36 cellular contexts compared by ENCODE assay signal in genomic region chr1:225412803-225413338, GRCh38. TPM values are rescaled to one million over a fixed set of nuclear protein-coding genes. Genes with fewer than 3 reads are reported as not detected.
DNase-seq lines count a peak whose midpoint lies in the region; ATAC-seq, FAIRE-seq and TF ChIP-seq lines count a peak whose summit lies in the region.
"Had no signal": no experiment of that assay in that cellular context is flagged by ENCODE, and none has a peak within 500 bp of the region (broad histone marks: within the 10 kb centered on the region; RNA-seq: fewer than 3 reads in every experiment).

No MANE protein-coding gene starts in this region.

- H3K4me3 ChIP-seq in K562 (no peak overlapping the region), pancreas (peak overlapping the region in 1 of 4 donors; percentile 13)
- H3K4me3 ChIP-seq: gastroesophageal sphincter, testis had no signal

- H3K27ac ChIP-seq in 22Rv1 (peak overlapping the region; percentile 80), K562 (ENCODE audit: extremely low read depth, low read depth, low read length) (no peak overlapping the region), pancreas (peak overlapping the region; percentile 40 to 81 (median 65))
- H3K27ac ChIP-seq: KMS-11, testis had no signal

- H3K36me3 ChIP-seq in K562 (ENCODE audit: control insufficient read depth, insufficient read depth, low read length) = peaks cover 99% of the 10 kb centered on the region
- peaks cover 0 to 14% (median 5%) of the 10 kb centered on the region in 3 donors for H3K36me3 ChIP-seq in pancreas

- H3K27ac Mint-ChIP-seq in activated naive CD4-positive, alpha-beta T cell treated with anti-CD3 and anti-CD28 coated beads, Interleukin-2, amount 50 U/mL, for 72 hours = no peak overlapping the region
- H3K27ac Mint-ChIP-seq in T-helper 17 cell (no peak overlapping the region), CD14-positive monocyte (no peak overlapping the region)
- H3K27ac Mint-ChIP-seq: activated T-cell treated with anti-CD3 and anti-CD28 coated beads, Interleukin-2, amount 50 U/mL, for 72 hours; brain; CD4-positive, alpha-beta memory T cell had no signal

- FAIRE-seq in K562 (lab: Jason Lieb, UNC) (no peak), pancreas (lab: Jason Lieb, UNC) (no peak)
- FAIRE-seq: H1, urothelium cell line had no signal

- no peak for TF ChIP-seq POLR2A in K562 (conservative IDR thresholded peaks at IDR 0.05)

- no peaks in the 10 kb centered on the region for H3K9me3 ChIP-seq in K562 (replicated peaks; ENCODE audit: control insufficient read depth, insufficient read depth, low read depth, low read length)
- no peaks in the 10 kb centered on the region for H3K9me3 ChIP-seq in pancreas
- no peaks in the 10 kb centered on the region for H3K9me3 ChIP-seq in T-helper 17 cell (ENCODE audit: control insufficient read depth, low read length, poor library complexity, severe bottlenecking)
- H3K9me3 ChIP-seq: gastroesophageal sphincter, testis had no signal

- H3K4me3 Mint-ChIP-seq in T-helper 17 cell (no peak overlapping the region), CD14-positive monocyte (no peak overlapping the region)
- H3K4me3 Mint-ChIP-seq: activated T-cell treated with anti-CD3 and anti-CD28 coated beads, Interleukin-2, amount 50 U/mL, for 72 hours; brain; CD4-positive, alpha-beta memory T cell; immature natural killer cell; naive thymus-derived CD8-positive, alpha-beta T cell had no signal

- no peak for ATAC-seq in K562
- peak; percentile 93 for ATAC-seq in left lobe of liver
- ATAC-seq in pancreas = peak; percentile 88 to 93 (median 90)
- ATAC-seq in activated naive CD4-positive, alpha-beta T cell treated with anti-CD3 and anti-CD28 coated beads, Interleukin-2, amount 50 U/mL, for 72 hours = no peak
- ATAC-seq in T-helper 17 cell = no peak
- ATAC-seq: activated CD4-positive, CD25-positive, alpha-beta regulatory T cell treated with anti-CD3 and anti-CD28 coated beads, Interleukin-2, amount 50 U/mL, for 24 hours; activated T-cell treated with anti-CD3 and anti-CD28 coated beads, Interleukin-2, amount 50 U/mL, for 72 hours; gastroesophageal sphincter; naive thymus-derived CD8-positive, alpha-beta T cell; PC-3; Right ventricle myocardium inferior; SK-N-SH treated with all-trans-retinoic acid at 6 μM for 48 hours; stimulated activated naive CD8-positive, alpha-beta T cell treated with anti-CD3 and anti-CD28 coated beads, Interleukin-15, Interleukin-2, amounts not matched to agents 100 U/mL and 50 U/mL, for 24 hours had no signal

- 96% methylated on average over 10 of the region's 10 CpGs for WGBS in K562 (ENCODE audit: insufficient coverage, low coverage, missing lambda C conversion rate)
- 16 to 18% methylated on average over 10 of the region's 10 CpGs for WGBS in pancreas, 2 donors

- no peak for TF ChIP-seq RAD21 in K562 (CRISPR knock-in tag; conservative IDR thresholded peaks at IDR 0.05 in 1 of 2, IDR thresholded peaks at IDR 0.05 in 1 of 2)

- peaks cover 70% of the 10 kb centered on the region for H3K79me2 ChIP-seq in K562 (ENCODE audit: control insufficient read depth, insufficient read depth, low read length)

- H3K4me1 Mint-ChIP-seq in T-helper 17 cell (peaks cover 14% of the 10 kb centered on the region), CD14-positive monocyte (peaks cover 25% of the 10 kb centered on the region)

- CTCF ChIA-PET in K562 (lab: Yijun Ruan, JAX; ENCODE audit: low intra/inter-chr PET ratio) = interaction anchor here (0.5 kb wide), 1 partner anchor 317 kb away, joined by 3 read pairs; no protein-coding TSS in a partner anchor

- H3K27me3 ChIP-seq in K562 (ENCODE audit: control insufficient read depth in 2 of 2, insufficient read depth in 2 of 2, low read length in 2 of 2) = no peaks in the 10 kb centered on the region
- H3K27me3 ChIP-seq in pancreas = no peaks in the 10 kb centered on the region
- H3K27me3 ChIP-seq: gastroesophageal sphincter, testis had no signal

- H3K9me1 ChIP-seq in K562 (ENCODE audit: control insufficient read depth, insufficient read depth, low read length) = no peaks in the 10 kb centered on the region

- H4K20me1 ChIP-seq in K562 (replicated peaks; ENCODE audit: control insufficient read depth, insufficient read depth, low read length) = no peaks in the 10 kb centered on the region; the same call in 1 of the 2 replicates

- peaks cover 9 to 43% of the 10 kb centered on the region in 2 donors for H3K36me3 Mint-ChIP-seq in activated naive CD4-positive, alpha-beta T cell treated with anti-CD3 and anti-CD28 coated beads, Interleukin-2, amount 50 U/mL, for 72 hours
- H3K36me3 Mint-ChIP-seq in T-helper 17 cell (ENCODE audit: low read depth) (peaks cover 7% of the 10 kb centered on the region), CD14-positive monocyte (peaks cover 90 to 94% of the 10 kb centered on the region in 2 donors)

- POLR2A ChIA-PET in K562 (lab: Yijun Ruan, JAX) = interaction anchor here (0.9 to 2.8 kb wide), 4 partner anchors 9 to 14 kb away, joined by 3 to 14 read pairs (median 12); no protein-coding TSS in a partner anchor

- no peak for TF ChIP-seq CTCF in 22Rv1 (IDR thresholded peaks at IDR 0.05)
- TF ChIP-seq CTCF in K562 (IDR thresholded peaks at IDR 0.05 in 2 of 3, conservative IDR thresholded peaks at IDR 0.05 in 1 of 3; ENCODE audit: insufficient read depth in 2 of 3, low read depth in 1 of 3, low read length in 3 of 3) = no peak
- TF ChIP-seq CTCF in pancreas (IDR thresholded peaks at IDR 0.05) = no peak
- no peak for TF ChIP-seq CTCF in CD14-positive monocyte (IDR thresholded peaks at IDR 0.05)

- H3K9me3 Mint-ChIP-seq in activated naive CD4-positive, alpha-beta T cell treated with anti-CD3 and anti-CD28 coated beads, Interleukin-2, amount 50 U/mL, for 72 hours = no peaks in the 10 kb centered on the region
- H3K9me3 Mint-ChIP-seq in CD14-positive monocyte = no peaks in the 10 kb centered on the region
- H3K9me3 Mint-ChIP-seq: activated T-cell treated with anti-CD3 and anti-CD28 coated beads, Interleukin-2, amount 50 U/mL, for 72 hours; brain; CD4-positive, alpha-beta memory T cell; immature natural killer cell; naive thymus-derived CD8-positive, alpha-beta T cell had no signal

- no peak for DNase-seq in K562 (ENCODE audit: extremely low read depth in 1 of 4, low spot score in 3 of 4)
- DNase-seq in left lobe of liver (ENCODE audit: low spot score) = peak; percentile 91
- DNase-seq in pancreas = peak in 5 of 6 donors; percentile 73 to 79 (median 75)
- DNase-seq in activated naive CD4-positive, alpha-beta T cell treated with anti-CD3 and anti-CD28 coated beads, Interleukin-2, amount 50 U/mL, for 72 hours (ENCODE audit: low spot score in 2 of 2) = no peak
- no peak for DNase-seq in T-helper 17 cell
- no peak for DNase-seq in CD14-positive monocyte (ENCODE audit: low spot score)
- DNase-seq in NCI-H2227 treated with DMSO at 0.1 percent for 48 hours (lab: John Stamatoyannopoulos, UW) = no peak
- DNase-seq: 8988T; activated CD4-positive, alpha-beta T cell treated with anti-CD3 and anti-CD28 coated beads, Interleukin-2, amount 50 U/mL, for 48 hours; activated naive CD4-positive, alpha-beta T cell treated with Interleukin-2 at 50 U/mL for 16 hours; activated T-cell treated with anti-CD3 and anti-CD28 coated beads, Interleukin-2, amount 50 U/mL, for 72 hours; CD4-positive, alpha-beta memory T cell; dermis blood vessel endothelial cell; immature natural killer cell; midbrain; naive thymus-derived CD8-positive, alpha-beta T cell; NCI-H1417; NCI-H2081 treated with DMSO at 0.1 percent for 48 hours; NCI-H226; NCI-H69; occipital lobe; PC-3; retina; stimulated activated CD4-positive, alpha-beta T cell treated with anti-CD3 and anti-CD28 coated beads, Interleukin-1b, Interleukin-23, amount 100 ng/mL, for 48 hours; stimulated activated naive CD8-positive, alpha-beta T cell treated with anti-CD3 and anti-CD28 coated beads, Interleukin-15, Interleukin-2, amounts not matched to agents 100 U/mL and 50 U/mL, for 24 hours; T-helper 2 cell; testis had no signal

- intact Hi-C loops in K562 (cut with micrococcal nuclease) = no loop called here
- intact Hi-C loops in pancreas (cut with DNase I) = no loop called here
- intact Hi-C loops in CD14-positive monocyte (cut with micrococcal nuclease) = no loop called here

- in situ Hi-C loops in K562 (cut with MboI) = no loop called here

- H3K27me3 Mint-ChIP-seq in T-helper 17 cell = no peaks in the 10 kb centered on the region
- peaks cover 0 to 2% (median 0%) of the 10 kb centered on the region in 3 donors for H3K27me3 Mint-ChIP-seq in CD14-positive monocyte (ENCODE audit: low read depth in 3 of 3)
- H3K27me3 Mint-ChIP-seq: brain; CD4-positive, alpha-beta memory T cell; naive thymus-derived CD8-positive, alpha-beta T cell had no signal

- H3K9ac ChIP-seq in K562 (ENCODE audit: insufficient read depth in 1 of 2, low read depth in 2 of 2, low read length in 2 of 2) = no peak overlapping the region
- H3K9ac ChIP-seq: KMS-11 had no signal

- BruUV-seq in K562 (replicated peaks; lab: Mats Ljungman, UMichigan) = no TSS peak

- no peak overlapping the region for H3K4me2 ChIP-seq in K562 (ENCODE audit: insufficient read depth, low read length)
- H3K4me2 ChIP-seq: KMS-11 had no signal

- H2AFZ ChIP-seq in K562 (ENCODE audit: low read depth, low read length) = no peak overlapping the region

- TF ChIP-seq EP300 in K562 (IDR thresholded peaks at IDR 0.05; ENCODE audit: low read length) = no peak

- H3K4me1 ChIP-seq in K562 (replicated peaks in 1 of 2; ENCODE audit: control insufficient read depth in 2 of 2, insufficient read depth in 2 of 2, low read length in 2 of 2) (no peaks in the 10 kb centered on the region), pancreas (peaks cover 10 to 17% (median 16%) of the 10 kb centered on the region in 3 donors)
- H3K4me1 ChIP-seq: testis had no signal

RNA-seq across cellular contexts. Expression of gene LBR, which starts 15.0 kb away (rescaled TPM):
- 218 and 419 TPM in 2 replicates for total RNA-seq in K562 (2011; cell fraction: chromatin; rRNA removed; ENCODE audit: low replicate concordance)
- total RNA-seq in K562 (2011; cell fraction: nucleolus; rRNA removed) = 192 and 198 TPM in 2 replicates
- total RNA-seq in K562 (2011; cell fraction: nucleoplasm; rRNA removed) = 268 and 304 TPM in 2 replicates
- total RNA-seq in K562 (2014; rRNA removed) = 102 and 116 TPM in 2 replicates
- total RNA-seq in K562 (2014; rRNA removed; fragmentation: Illumina TruSeq; extraction: Trizol) = 205 and 234 TPM in 2 replicates
- 177 and 192 TPM in 2 replicates for total RNA-seq in K562 (2015; rRNA removed; fragmentation: Illumina TruSeq; extraction: Trizol)
- 229 and 235 TPM in 2 replicates for total RNA-seq in K562 (2021)
- 170 and 197 TPM in 2 replicates for polyA plus RNA-seq in K562 (2011; rRNA removed)
- polyA plus RNA-seq in K562 (2011; cell fraction: cytosol; rRNA removed) = 90.3 and 164 TPM in 2 replicates
- polyA plus RNA-seq in K562 (2011; cell fraction: nucleus; rRNA removed) = 137 and 143 TPM in 2 replicates
- 106 and 154 TPM in 2 replicates for polyA plus RNA-seq in K562 (2012)
- polyA plus RNA-seq in K562 (2014; fragmentation: Illumina TruSeq; extraction: Trizol) = 160 and 197 TPM in 2 replicates
- polyA plus RNA-seq in K562 (2014; fragmentation: Nextera tagmentation; extraction: Ambion mirVana) = 100 to 1,000 TPM; 203 to 217 TPM
- 144 and 147 TPM in 2 replicates for polyA plus RNA-seq in K562 (2014; rRNA removed)
- 186 and 194 TPM in 2 replicates for polyA minus RNA-seq in K562 (2011; rRNA and poly(A)+ RNA removed)
- polyA minus RNA-seq in K562 (2011; cell fraction: cytosol; rRNA and poly(A)+ RNA removed) = 95.8 and 96.2 TPM in 2 replicates
- polyA minus RNA-seq in K562 (2011; cell fraction: nucleus; rRNA and poly(A)+ RNA removed) = 102 and 157 TPM in 2 replicates
- total RNA-seq in left lobe of liver = 22.1 TPM
- total RNA-seq in pancreas = 10 to 100 TPM; 18.3 to 31.6 (median 19.9) TPM
- 10 to 100 TPM; 12.3 to 17.0 TPM for polyA plus RNA-seq in pancreas
- total RNA-seq in activated naive CD4-positive, alpha-beta T cell treated with anti-CD3 and anti-CD28 coated beads, Interleukin-2, amount 50 U/mL, for 72 hours = 100 to 1,000 TPM; 161 to 174 TPM
- total RNA-seq in T-helper 17 cell = 100 to 1,000 TPM; 116 to 121 TPM
- 100 to 1,000 TPM; 100 to 125 TPM for polyA plus RNA-seq in CD14-positive monocyte

Comparison
In these comparisons a context has a peak if more than half of its experiments do, and no peak if none do; other contexts are left out.
1. ATAC-seq: peak in left lobe of liver (single experiment) and pancreas (4 of 4); none in K562 (single experiment), activated naive CD4-positive, alpha-beta T cell treated with anti-CD3 and anti-CD28 coated beads, Interleukin-2, amount 50 U/mL, for 72 hours (0 of 2) and T-helper 17 cell (single experiment).
2. DNase-seq: peak in left lobe of liver (single experiment) and pancreas (5 of 6); none in K562 (0 of 4), activated naive CD4-positive, alpha-beta T cell treated with anti-CD3 and anti-CD28 coated beads, Interleukin-2, amount 50 U/mL, for 72 hours (0 of 2), T-helper 17 cell (0 of 3), CD14-positive monocyte (single experiment) and NCI-H2227 treated with DMSO at 0.1 percent for 48 hours (single experiment).